Comparison of ENCODE assay signal across 7 cellular contexts in the genomic region with DNA sequence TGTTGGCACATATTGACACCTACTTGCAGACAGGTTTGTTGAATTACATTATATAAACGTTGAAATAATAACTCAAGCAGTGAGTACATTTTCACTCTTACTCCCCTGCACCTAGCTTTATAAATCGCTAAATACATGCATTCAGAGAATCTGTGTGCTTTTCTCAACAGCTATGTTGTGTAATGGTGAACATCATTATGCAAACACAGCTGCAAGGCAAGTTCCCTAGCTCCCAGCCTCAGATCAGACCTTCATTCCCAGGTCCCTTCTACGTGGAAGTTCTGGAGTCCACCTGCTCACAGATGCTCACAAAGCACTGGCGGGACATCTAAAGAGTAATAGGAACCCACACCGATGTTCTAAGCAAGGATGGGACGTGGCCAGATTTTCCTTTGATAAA.
"Had no signal": no experiment of that assay in that cellular context is flagged by ENCODE, and none has a peak within 500 bp of the region (broad histone marks: within the 10 kb centered on the region; RNA-seq: fewer than 3 reads in every experiment).

No MANE protein-coding gene starts in this region.

- DNase-seq: GM23248, GOT3, H7, HFFc6 had no signal

- H3K27ac ChIP-seq: GM23248 had no signal

- H3K36me3 Mint-ChIP-seq: IgD-negative memory B cell had no signal

- H3K4me3 ChIP-seq: GM23248, HAP-1 had no signal

- H3K27ac Mint-ChIP-seq: HFFc6, IgD-negative memory B cell had no signal

- H3K36me3 ChIP-seq: HAP-1 had no signal

- H3K4me1 ChIP-seq: HAP-1 had no signal

- H3K4me3 Mint-ChIP-seq: HFFc6, IgD-negative memory B cell had no signal

- H2AFZ ChIP-seq: GM23248 had no signal

- H3K9me3 ChIP-seq: HAP-1 had no signal

- H3K4me1 Mint-ChIP-seq: IgD-negative memory B cell had no signal

- H3K27me3 Mint-ChIP-seq: IgD-negative memory B cell had no signal

- ATAC-seq: HCT116 had no signal
